In the genomic region with DNA sequence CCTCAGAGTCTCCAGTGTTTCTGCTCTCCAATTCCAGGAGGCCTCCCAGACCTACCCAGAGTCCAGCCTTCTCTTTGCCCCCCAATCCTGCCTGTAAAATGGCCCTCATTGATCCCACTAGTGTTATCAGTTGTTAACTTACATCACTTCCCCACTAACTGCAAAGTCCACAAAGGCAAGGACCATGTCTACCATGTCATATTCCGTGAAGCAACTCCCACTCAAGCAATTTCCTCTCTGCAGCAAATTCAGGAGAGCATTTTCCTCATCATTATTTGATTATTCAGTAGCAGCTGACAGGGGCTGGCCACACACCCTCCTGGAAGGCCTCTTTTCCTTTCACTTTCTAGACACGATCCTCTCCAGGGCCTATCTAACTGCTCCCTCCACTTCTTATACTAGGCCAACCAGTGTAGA, we compare ENCODE assay signal across 10 cellular contexts.
DNase-seq lines count a peak whose midpoint lies in the region; ATAC-seq, FAIRE-seq and TF ChIP-seq lines count a peak whose summit lies in the region.
"Had no signal": no experiment of that assay in that cellular context is flagged by ENCODE, and none has a peak within 500 bp of the region (broad histone marks: within the 10 kb centered on the region; RNA-seq: fewer than 3 reads in every experiment).

No MANE protein-coding gene starts in this region.

- 97% methylated on average over 2 of the region's 2 CpGs for WGBS in A549 (ENCODE audit: missing lambda C conversion rate)
- WGBS in esophagus squamous epithelium, 2 donors = 21 to 30% methylated on average over 2 of the region's 2 CpGs

- no peak for DNase-seq in A549 (ENCODE audit: low read depth in 1 of 2, low spot score in 1 of 2)
- DNase-seq in GM19240 (ENCODE audit: insufficient read length, low spot score) = peak; percentile 38
- peak; percentile 28 for DNase-seq in RPMI8226
- peak; percentile 63 for DNase-seq in iris pigment epithelial cell (ENCODE audit: low read depth)
- no peak for DNase-seq in mesenteric fat pad (ENCODE audit: low spot score)
- no peak for DNase-seq in esophagus squamous epithelium (lab: John Stamatoyannopoulos, UW)
- DNase-seq in cerebellar cortex (ENCODE audit: low spot score) = no peak
- DNase-seq: Kasumi-1 had no signal

- CTCF ChIA-PET in A549 (lab: Yijun Ruan, JAX) = no interaction called here

- TF ChIP-seq EP300 in A549 (IDR thresholded peaks at IDR 0.05) = no peak

- no peak for TF ChIP-seq POLR2A in A549 (IDR thresholded peaks at IDR 0.05; ENCODE audit: low read length)
- TF ChIP-seq POLR2A in esophagus squamous epithelium (IDR thresholded peaks at IDR 0.05) = no peak

- no peaks in the 10 kb centered on the region for H3K36me3 ChIP-seq in esophagus squamous epithelium

- no peak for TF ChIP-seq RAD21 in A549 (conservative IDR thresholded peaks at IDR 0.05 in 1 of 2, IDR thresholded peaks at IDR 0.05 in 1 of 2)

- H3K4me1 ChIP-seq in A549 (peaks cover 83% of the 10 kb centered on the region), esophagus squamous epithelium (peaks cover 20 to 94% (median 42%) of the 10 kb centered on the region in 3 donors)

- H3K27ac ChIP-seq in A549 (0 out of 6 replicates have a peak overlapping the region, but pooled peaks of 1 of the 2 experiments have one; percentile 13), esophagus squamous epithelium (peak overlapping the region in 1 of 4 donors; percentile 41)

- intact Hi-C loops in esophagus squamous epithelium (cut with DNase I) = no loop called here

- POLR2A ChIA-PET in A549 (lab: Yijun Ruan, JAX) = no interaction called here

- no peaks in the 10 kb centered on the region for H3K9me3 ChIP-seq in A549
- no peaks in the 10 kb centered on the region for H3K9me3 ChIP-seq in esophagus squamous epithelium

- TF ChIP-seq CTCF in A549 (IDR thresholded peaks at IDR 0.05) = no peak
- no peak for TF ChIP-seq CTCF in esophagus squamous epithelium (IDR thresholded peaks at IDR 0.05)

- H3K4me3 ChIP-seq in A549 = no peak overlapping the region
- H3K4me3 ChIP-seq in esophagus squamous epithelium = peak overlapping the region in 1 of 4 donors; percentile 31

- peak overlapping the region; percentile 31; the same call in 1 of the 3 replicates for H3K4me2 ChIP-seq in A549

- ATAC-seq in A549 = no peak
- ATAC-seq in GM19455 (IDR thresholded peaks at IDR 0.05; ENCODE audit: unreplicated experiment) = no peak

- H3K27me3 ChIP-seq in esophagus squamous epithelium = no peaks in the 10 kb centered on the region

- FAIRE-seq in A549 (lab: Jason Lieb, UNC) = no peak
- FAIRE-seq: G401.6 had no signal

TF ChIP-seq in A549, 52 proteins besides CTCF, POLR2A, EP300 and RAD21:
- no peak for TF ChIP-seq PHF8 (IDR thresholded peaks at IDR 0.05; ENCODE audit: borderline replicate concordance, low read depth)
- no peak for TF ChIP-seq SMC3 (IDR thresholded peaks at IDR 0.05)
- TF ChIP-seq CEBPB (IDR thresholded peaks at IDR 0.05) = no peak
- TF ChIP-seq JUNB (IDR thresholded peaks at IDR 0.05) = no peak
- TF ChIP-seq HOXA7 (CRISPR knock-in tag; IDR thresholded peaks at IDR 0.05) = no peak
- TF ChIP-seq MAZ (IDR thresholded peaks at IDR 0.05; ENCODE audit: borderline replicate concordance, low read depth, low read length) = no peak
- no peak for TF ChIP-seq NPAS2 (CRISPR knock-in tag; IDR thresholded peaks at IDR 0.05; ENCODE audit: borderline replicate concordance)
- TF ChIP-seq FOSB (CRISPR knock-in tag; IDR thresholded peaks at IDR 0.05) = no peak
- TF ChIP-seq ZC3H11A (IDR thresholded peaks at IDR 0.05) = no peak
- TF ChIP-seq, protein P1, sequence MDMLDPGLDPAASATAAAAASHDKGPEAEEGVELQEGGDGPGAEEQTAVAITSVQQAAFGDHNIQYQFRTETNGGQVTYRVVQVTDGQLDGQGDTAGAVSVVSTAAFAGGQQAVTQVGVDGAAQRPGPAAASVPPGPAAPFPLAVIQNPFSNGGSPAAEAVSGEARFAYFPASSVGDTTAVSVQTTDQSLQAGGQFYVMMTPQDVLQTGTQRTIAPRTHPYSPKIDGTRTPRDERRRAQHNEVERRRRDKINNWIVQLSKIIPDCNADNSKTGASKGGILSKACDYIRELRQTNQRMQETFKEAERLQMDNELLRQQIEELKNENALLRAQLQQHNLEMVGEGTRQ (IDR thresholded peaks at IDR 0.05) = no peak
- TF ChIP-seq ZFP36 (IDR thresholded peaks at IDR 0.05; ENCODE audit: borderline replicate concordance, partially characterized antibody) = no peak
- TF ChIP-seq JUN (IDR thresholded peaks at IDR 0.05) = no peak

Comparison
In these comparisons a context has a peak if more than half of its experiments do, and no peak if none do; other contexts are left out.
1. DNase-seq: peak in GM19240 (single experiment), RPMI8226 (single experiment) and iris pigment epithelial cell (single experiment); none in A549 (0 of 2), mesenteric fat pad (single experiment), esophagus squamous epithelium (single experiment) and cerebellar cortex (single experiment).